Comparison of ENCODE assay signal across 14 cellular contexts in genomic region chr12:114911196-114911595, GRCh38.
DNase-seq lines count a peak whose midpoint lies in the region; ATAC-seq and TF ChIP-seq lines count a peak whose summit lies in the region.
"Had no signal": no experiment of that assay in that cellular context is flagged by ENCODE, and none has a peak within 500 bp of the region (broad histone marks: within the 10 kb centered on the region; RNA-seq: fewer than 3 reads in every experiment).

No MANE protein-coding gene starts in this region.

- H3K9me3 Mint-ChIP-seq in progenitor cell of endocrine pancreas (ENCODE audit: low read depth): peaks cover 4% of the 10 kb centered on the region

- ATAC-seq in HG02981 (IDR thresholded peaks at IDR 0.05; ENCODE audit: unreplicated experiment) (no peak), left cardiac atrium (no peak)
- ATAC-seq: HCT116 had no signal

- H3K4me3 ChIP-seq in LNCaP clone FGC (ENCODE audit: low read depth, low read length): no peak overlapping the region

- H3K27me3 Mint-ChIP-seq in progenitor cell of endocrine pancreas: peaks cover 35% of the 10 kb centered on the region
- H3K27me3 Mint-ChIP-seq: B cell; CD4-positive, alpha-beta memory T cell had no signal

- peak; percentile 40 for DNase-seq in ELR (ENCODE audit: low read depth)
- peak; percentile 98 for DNase-seq in LNCaP clone FGC (ENCODE audit: low read depth)
- DNase-seq in epithelial cell of prostate (ENCODE audit: low read depth, low spot score): peak; percentile 29
- no peak for DNase-seq in progenitor cell of endocrine pancreas (ENCODE audit: low spot score, unreplicated experiment)
- DNase-seq in kidney tubule cell (ENCODE audit: low spot score): no peak
- no peak for DNase-seq in left cardiac atrium
- DNase-seq: C1 segment of cervical spinal cord; CD4-positive, alpha-beta memory T cell; DMS79; EL; GDM1 had no signal

- peak overlapping the region; percentile 33 for H3K27ac Mint-ChIP-seq in progenitor cell of endocrine pancreas
- H3K27ac Mint-ChIP-seq: B cell; CD4-positive, alpha-beta memory T cell had no signal

- no peak overlapping the region for H3K4me3 Mint-ChIP-seq in progenitor cell of endocrine pancreas (ENCODE audit: low read depth)
- H3K4me3 Mint-ChIP-seq: B cell; CD4-positive, alpha-beta memory T cell had no signal

- TF ChIP-seq CTCF in LNCaP clone FGC (IDR thresholded peaks at IDR 0.05; ENCODE audit: control insufficient read depth, extremely low read depth, insufficient read depth): no peak
- no peak for TF ChIP-seq CTCF in progenitor cell of endocrine pancreas (IDR thresholded peaks at IDR 0.05; ENCODE audit: unreplicated experiment)

- H3K36me3 Mint-ChIP-seq in progenitor cell of endocrine pancreas (ENCODE audit: insufficient read depth): no peaks in the 10 kb centered on the region
- H3K36me3 Mint-ChIP-seq: CD4-positive, alpha-beta memory T cell had no signal

- H3K4me1 Mint-ChIP-seq in progenitor cell of endocrine pancreas (ENCODE audit: low read depth): peaks cover 3% of the 10 kb centered on the region
- H3K4me1 Mint-ChIP-seq: B cell; CD4-positive, alpha-beta memory T cell had no signal

- H3K27ac ChIP-seq in epithelial cell of prostate: no peak overlapping the region

- intact Hi-C loops in left cardiac atrium (cut with DNase I): no loop called here

Comparison
In these comparisons a context has a peak if more than half of its experiments do, and no peak if none do; other contexts are left out.
1. DNase-seq: peak in ELR (single experiment), LNCaP clone FGC (single experiment) and epithelial cell of prostate (single experiment); none in progenitor cell of endocrine pancreas (single experiment), kidney tubule cell (single experiment) and left cardiac atrium (single experiment).